ENCODE assay signal across 18 cellular contexts in the genomic region with DNA sequence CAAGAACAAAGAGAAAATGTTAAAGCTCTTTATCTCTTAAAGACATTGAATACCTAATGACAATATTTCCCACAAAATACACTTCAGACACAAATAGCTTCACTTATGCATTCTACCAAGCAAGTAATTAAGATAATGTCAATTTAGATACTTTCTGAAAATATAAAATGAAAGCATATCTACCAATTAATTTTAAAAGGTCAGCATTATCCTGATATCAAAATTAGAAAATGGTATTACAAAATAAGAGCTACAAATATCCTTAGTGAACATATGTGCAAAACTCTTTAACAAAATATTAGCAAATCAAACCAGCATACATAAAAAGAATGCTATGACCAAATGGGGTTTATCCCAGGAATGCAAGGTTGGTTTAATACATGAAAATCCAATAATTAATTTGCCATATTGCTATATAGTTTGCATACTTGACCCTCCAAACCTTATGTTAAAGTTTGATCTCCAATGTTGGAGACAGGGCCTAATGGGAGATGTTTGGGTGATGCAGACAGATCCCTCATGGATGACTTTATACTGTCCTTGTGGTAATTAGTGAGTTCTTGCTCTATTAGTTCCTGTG. TPM values are rescaled to one million over a fixed set of nuclear protein-coding genes. Genes with fewer than 3 reads are reported as not detected.
DNase-seq lines count a peak whose midpoint lies in the region; ATAC-seq, FAIRE-seq and TF ChIP-seq lines count a peak whose summit lies in the region.
"Had no signal": no experiment of that assay in that cellular context is flagged by ENCODE, and none has a peak within 500 bp of the region (broad histone marks: within the 10 kb centered on the region; RNA-seq: fewer than 3 reads in every experiment).

No MANE protein-coding gene starts in this region.

- CTCF ChIA-PET in A549 (lab: Yijun Ruan, JAX), result interaction anchor here (0.7 kb wide), 1 partner anchor 416 kb away, joined by 4 read pairs; no protein-coding TSS in a partner anchor

- TF ChIP-seq CTCF in A549 (IDR thresholded peaks at IDR 0.05), result no peak
- no peak for TF ChIP-seq CTCF in kidney (IDR thresholded peaks at IDR 0.05; ENCODE audit: borderline replicate concordance, extremely low read depth, insufficient read depth)

- intact Hi-C loops in kidney (cut with DNase I) (no loop called here), right cardiac atrium (cut with DNase I) (no loop called here)

- POLR2A ChIA-PET in A549 (lab: Yijun Ruan, JAX), result no interaction called here

- H3K27me3 ChIP-seq in right cardiac atrium (ENCODE audit: control insufficient read depth, insufficient read depth), result no peaks in the 10 kb centered on the region

- no peak for TF ChIP-seq POLR2A in A549 (IDR thresholded peaks at IDR 0.05; ENCODE audit: low read length)
- no peak for TF ChIP-seq POLR2A in H54 (IDR thresholded peaks at IDR 0.05; ENCODE audit: low read depth, low read length)

- no peak overlapping the region for H3K9ac ChIP-seq in kidney (ENCODE audit: low read length in 2 of 2)

- no peak for DNase-seq in A549 (ENCODE audit: low read depth in 1 of 2, low spot score in 1 of 2)
- DNase-seq in H54 (ENCODE audit: insufficient read length, low spot score), result no peak
- no peak for DNase-seq in kidney
- no peak for DNase-seq in right cardiac atrium
- DNase-seq in C1 segment of cervical spinal cord (lab: John Stamatoyannopoulos, UW), result no peak
- DNase-seq: 8988T; Caco-2; CD4-positive, CD25-positive, alpha-beta regulatory T cell; CD8-positive, alpha-beta T cell; DMS 273 treated with DMSO at 0.1 percent for 48 hours; DMS79; EL; GDM1; GOT3; H7 had no signal

- ATAC-seq in A549, result no peak
- ATAC-seq in right cardiac atrium, result no peak
- ATAC-seq: CD8-positive, alpha-beta T cell had no signal

- no peak overlapping the region for H3K4me2 ChIP-seq in A549

- H3K36me3 ChIP-seq in kidney (ENCODE audit: control insufficient read depth in 1 of 2, insufficient read depth in 2 of 2, low read length in 2 of 2), result no peaks in the 10 kb centered on the region

- H3K9me3 ChIP-seq in A549 (no peaks in the 10 kb centered on the region), kidney (ENCODE audit: control insufficient read depth in 1 of 2, low read length in 2 of 2) (peaks cover 0 to 2% of the 10 kb centered on the region in 2 donors), right cardiac atrium (ENCODE audit: control insufficient read depth, low read length) (no peaks in the 10 kb centered on the region)
- H3K9me3 ChIP-seq: Caco-2 had no signal

- H3K4me1 ChIP-seq in A549 (peaks cover 4% of the 10 kb centered on the region; the same call in 1 of the 3 replicates), kidney (ENCODE audit: control insufficient read depth in 1 of 2, insufficient read depth in 1 of 2, low read depth in 1 of 2, low read length in 2 of 2) (peaks cover 4 to 5% of the 10 kb centered on the region in 2 donors), right cardiac atrium (ENCODE audit: control insufficient read depth, insufficient read depth, low read length) (peaks cover 1% of the 10 kb centered on the region)
- H3K4me1 ChIP-seq: Caco-2 had no signal

- H3K27ac ChIP-seq in A549, result no peak overlapping the region
- H3K27ac ChIP-seq in kidney (ENCODE audit: low read depth in 2 of 2, low read length in 2 of 2), result no peak overlapping the region
- H3K27ac ChIP-seq in right cardiac atrium (ENCODE audit: low read length), result no peak overlapping the region
- H3K27ac ChIP-seq: C4-2B had no signal

- TF ChIP-seq EP300 in A549 (IDR thresholded peaks at IDR 0.05), result no peak

- H3K4me3 ChIP-seq in A549, result no peak overlapping the region
- no peak overlapping the region for H3K4me3 ChIP-seq in kidney (ENCODE audit: low read length in 2 of 2)
- H3K4me3 ChIP-seq in right cardiac atrium (ENCODE audit: low read length), result no peak overlapping the region

- no peak for FAIRE-seq in A549 (lab: Jason Lieb, UNC)
- FAIRE-seq in H54 (lab: Jason Lieb, UNC), result peak; percentile 57
- peak; percentile 31 for FAIRE-seq in colon (lab: Jason Lieb, UNC)
- no peak for FAIRE-seq in kidney (lab: Jason Lieb, UNC)
- FAIRE-seq: GM12891 had no signal

- TF ChIP-seq RAD21 in A549 (conservative IDR thresholded peaks at IDR 0.05 in 1 of 2, IDR thresholded peaks at IDR 0.05 in 1 of 2), result no peak

TF ChIP-seq in A549, 52 proteins besides CTCF, POLR2A, EP300 and RAD21:
- no peak for TF ChIP-seq GATA3 (IDR thresholded peaks at IDR 0.05; ENCODE audit: borderline replicate concordance)
- peak; percentile 32 for TF ChIP-seq MAFK (IDR thresholded peaks at IDR 0.05; ENCODE audit: partially characterized antibody)
TF ChIP-seq in A549: peak in this region for 1.

RNA-seq across cellular contexts. Expression of gene KIFAP3, which starts 4.2 kb away (rescaled TPM):
- polyA plus RNA-seq in A549 (2011; rRNA removed) (16.8 and 19.0 TPM in 2 replicates), A549 (2017; fragmentation: RNase III; extraction: RNeasy Plus Mini Kit Qiagen cat#74134 plus additional on column Dnase treatment) (11.7 to 12.9 TPM (median 12.5 TPM) in 3 replicates), kidney (ENCODE audit: insufficient read depth, low read depth, low replicate concordance) (31.6 TPM), right cardiac atrium (25.6 TPM)
- polyA plus RNA-seq in A549 (2012; cell fraction: cytosol; rRNA removed), result 3.8 and 3.9 TPM in 2 replicates
- 3.1 and 5.4 TPM in 2 replicates for polyA plus RNA-seq in A549 (2012; cell fraction: nucleus; rRNA removed)
- 7.0 and 7.2 TPM in 2 replicates for polyA minus RNA-seq in A549 (2011; rRNA and poly(A)+ RNA removed)
- total RNA-seq in kidney (32.9 TPM), right cardiac atrium (10 to 100 TPM; 50.1 to 68.2 (median 56.1) TPM)
